Comparison of ENCODE assay signal across 32 cellular contexts in genomic region chr3:57073628-57074027, GRCh38. TPM values are rescaled to one million over a fixed set of nuclear protein-coding genes. Genes with fewer than 3 reads are reported as not detected.
"Had no signal": no experiment of that assay in that cellular context is flagged by ENCODE, and none has a peak within 500 bp of the region (broad histone marks: within the 10 kb centered on the region; RNA-seq: fewer than 3 reads in every experiment).

No MANE protein-coding gene starts in this region.

- DNase-seq: stimulated activated CD4-positive, alpha-beta T cell treated with anti-CD3 and anti-CD28 coated beads, Interleukin-2, amount 100 ng/mL, for 48 hours; stimulated activated CD4-positive, alpha-beta T cell treated with anti-CD3 and anti-CD28 coated beads, Interleukin-4, amount 100 ng/mL, for 1 hour; stimulated activated CD4-positive, alpha-beta T cell treated with anti-CD3 and anti-CD28 coated beads, Interleukin-4, amount 100 ng/mL, for 24 hours; stimulated activated CD4-positive, alpha-beta T cell treated with anti-CD3 and anti-CD28 coated beads, Interleukin-4, amount 100 ng/mL, for 4 hours; stimulated activated CD8-positive, alpha-beta memory T cell treated with anti-CD3 and anti-CD28 coated beads, Interleukin-4, amount 100 ng/mL, for 48 hours; stimulated activated naive B cell treated with anti-CD40 and anti-IgM and Interleukin-4, amounts not matched to agents 10 μg/mL and 1 μg/mL and 100 μg/mL, for 72 hours; stimulated activated naive CD4-positive, alpha-beta T cell; stimulated activated naive CD4-positive, alpha-beta T cell treated with Interleukin-2 at 50 U/mL for 16 hours; stimulated activated naive CD8-positive, alpha-beta T cell treated with anti-CD3 and anti-CD28 coated beads, Interleukin-15, amount 100 ng/mL, for 72 hours; stimulated activated naive CD8-positive, alpha-beta T cell treated with anti-CD3 and anti-CD28 coated beads, Interleukin-15, Interleukin-2, amounts not matched to agents 100 U/mL and 50 U/mL, for 24 hours; stomach; substantia nigra; testis; thyroid gland; tibial artery; transverse colon; trophoblast cell; upper lobe of left lung; upper lobe of right lung; uterus had no signal

- ATAC-seq: stimulated activated effector memory CD8-positive, alpha-beta T cell treated with anti-CD3 and anti-CD28 coated beads, Interleukin-12 subunit alpha, Interleukin-12 subunit beta, amount 100 ng/mL, for 72 hours; stimulated activated memory B cell treated with anti-CD40 and anti-IgM and Interleukin-4, amounts not matched to agents 10 μg/mL and 1 μg/mL and 100 μg/mL, for 72 hours; stimulated activated naive B cell treated with anti-CD40 and anti-IgM and Interleukin-4, amounts not matched to agents 10 μg/mL and 1 μg/mL and 100 μg/mL, for 72 hours; stimulated activated naive CD8-positive, alpha-beta T cell treated with anti-CD3 and anti-CD28 coated beads, Interleukin-15, amount 100 ng/mL, for 72 hours; stimulated activated naive CD8-positive, alpha-beta T cell treated with anti-CD3 and anti-CD28 coated beads, Interleukin-15, Interleukin-2, amounts not matched to agents 100 U/mL and 50 U/mL, for 24 hours; upper lobe of right lung had no signal

- H3K4me1 ChIP-seq: uterus had no signal

- H3K27me3 ChIP-seq: suprapubic skin, testis, thyroid gland, tibial artery, transverse colon, upper lobe of right lung, uterus, vagina had no signal

- H3K36me3 Mint-ChIP-seq: stimulated activated effector memory CD8-positive, alpha-beta T cell treated with anti-CD3 and anti-CD28 coated beads, Interleukin-12 subunit alpha, Interleukin-12 subunit beta, amount 100 ng/mL, for 72 hours; stimulated activated memory B cell treated with anti-CD40 and anti-IgM and Interleukin-4, amounts not matched to agents 10 μg/mL and 1 μg/mL and 100 μg/mL, for 72 hours; stimulated activated naive B cell treated with anti-CD40 and anti-IgM and Interleukin-4, amounts not matched to agents 10 μg/mL and 1 μg/mL and 100 μg/mL, for 72 hours had no signal

- H3K36me3 ChIP-seq: stomach, suprapubic skin, thoracic aorta, thyroid gland, tibial artery, tibial nerve, transverse colon, upper lobe of left lung, upper lobe of right lung, uterus, vagina had no signal

- H3K4me3 Mint-ChIP-seq: stimulated activated effector memory CD8-positive, alpha-beta T cell treated with anti-CD3 and anti-CD28 coated beads, Interleukin-12 subunit alpha, Interleukin-12 subunit beta, amount 100 ng/mL, for 72 hours; stimulated activated memory B cell treated with anti-CD40 and anti-IgM and Interleukin-4, amounts not matched to agents 10 μg/mL and 1 μg/mL and 100 μg/mL, for 72 hours; stimulated activated naive B cell treated with anti-CD40 and anti-IgM and Interleukin-4, amounts not matched to agents 10 μg/mL and 1 μg/mL and 100 μg/mL, for 72 hours; stimulated activated naive CD8-positive, alpha-beta T cell treated with anti-CD3 and anti-CD28 coated beads, Interleukin-15, amount 100 ng/mL, for 72 hours; stimulated activated naive CD8-positive, alpha-beta T cell treated with anti-CD3 and anti-CD28 coated beads, Interleukin-15, Interleukin-2, amounts not matched to agents 100 ng/mL and 50 ng/mL, for 24 hours; type B pancreatic cell had no signal

- H3K27ac ChIP-seq: stomach, suprapubic skin, testis, thoracic aorta, thyroid gland, tibial artery, tibial nerve, transverse colon, upper lobe of left lung, upper lobe of right lung, uterus, vagina had no signal

- H3K9me3 Mint-ChIP-seq: stimulated activated effector memory CD8-positive, alpha-beta T cell treated with anti-CD3 and anti-CD28 coated beads, Interleukin-12 subunit alpha, Interleukin-12 subunit beta, amount 100 ng/mL, for 72 hours; stimulated activated naive B cell treated with anti-CD40 and anti-IgM and Interleukin-4, amounts not matched to agents 10 μg/mL and 1 μg/mL and 100 μg/mL, for 72 hours; stimulated activated naive CD8-positive, alpha-beta T cell treated with anti-CD3 and anti-CD28 coated beads, Interleukin-15, amount 100 ng/mL, for 72 hours had no signal

- H3K4me3 ChIP-seq: stomach, suprapubic skin, testis, thoracic aorta, thyroid gland, tibial artery, tibial nerve, transverse colon, upper lobe of left lung, upper lobe of right lung, uterus, vagina had no signal

- FAIRE-seq: urothelium cell line had no signal

- H3K9me3 ChIP-seq: stomach, suprapubic skin, testis, thoracic aorta, thyroid gland, tibial artery, tibial nerve, transverse colon, upper lobe of left lung, upper lobe of right lung, uterus, vagina had no signal

- H3K27ac Mint-ChIP-seq: stimulated activated effector memory CD8-positive, alpha-beta T cell treated with anti-CD3 and anti-CD28 coated beads, Interleukin-12 subunit alpha, Interleukin-12 subunit beta, amount 100 ng/mL, for 72 hours; stimulated activated memory B cell treated with anti-CD40 and anti-IgM and Interleukin-4, amounts not matched to agents 10 μg/mL and 1 μg/mL and 100 μg/mL, for 72 hours; stimulated activated naive B cell treated with anti-CD40 and anti-IgM and Interleukin-4, amounts not matched to agents 10 μg/mL and 1 μg/mL and 100 μg/mL, for 72 hours; stimulated activated naive CD8-positive, alpha-beta T cell treated with anti-CD3 and anti-CD28 coated beads, Interleukin-15, amount 100 ng/mL, for 72 hours; stimulated activated naive CD8-positive, alpha-beta T cell treated with anti-CD3 and anti-CD28 coated beads, Interleukin-15, Interleukin-2, amounts not matched to agents 100 ng/mL and 50 ng/mL, for 24 hours; type B pancreatic cell had no signal

RNA-seq across cellular contexts. Expression of gene SPATA12, which starts 13.2 kb away (rescaled TPM):
- total RNA-seq: stomach, suprapubic skin, temporal lobe, thoracic aorta, thyroid gland, tibial nerve, transverse colon, ureter, urinary bladder, vagina had no signal
